In genomic region chr17:18183334-18184142, GRCh38 we compare ENCODE assay signal across 1 cellular context.
A peak's percentile ranks its signal among the peaks of the same experiment; 100 is the strongest.
TF ChIP-seq lines count a peak whose summit lies in the region.

Gene ALKBH5, plus strand, starts transcription at chr17:18183828. Its CDS starts 416 bp downstream, at chr17:18184244.

TF ChIP-seq in HepG2, 621 proteins besides CTCF, POLR2A, EP300 and RAD21 (continued from another document and continues in another):
- TF ChIP-seq, protein P1, sequence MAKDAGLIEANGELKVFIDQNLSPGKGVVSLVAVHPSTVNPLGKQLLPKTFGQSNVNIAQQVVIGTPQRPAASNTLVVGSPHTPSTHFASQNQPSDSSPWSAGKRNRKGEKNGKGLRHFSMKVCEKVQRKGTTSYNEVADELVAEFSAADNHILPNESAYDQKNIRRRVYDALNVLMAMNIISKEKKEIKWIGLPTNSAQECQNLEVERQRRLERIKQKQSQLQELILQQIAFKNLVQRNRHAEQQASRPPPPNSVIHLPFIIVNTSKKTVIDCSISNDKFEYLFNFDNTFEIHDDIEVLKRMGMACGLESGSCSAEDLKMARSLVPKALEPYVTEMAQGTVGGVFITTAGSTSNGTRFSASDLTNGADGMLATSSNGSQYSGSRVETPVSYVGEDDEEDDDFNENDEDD (CRISPR knock-in tag; IDR thresholded peaks at IDR 0.05; ENCODE audit: borderline replicate concordance): peak; percentile 76; the same call in 1 of the 2 replicates
- TF ChIP-seq CENPBD1 (CRISPR knock-in tag; IDR thresholded peaks at IDR 0.05; ENCODE audit: borderline replicate concordance, low read depth): no peak
- TF ChIP-seq, protein P2, sequence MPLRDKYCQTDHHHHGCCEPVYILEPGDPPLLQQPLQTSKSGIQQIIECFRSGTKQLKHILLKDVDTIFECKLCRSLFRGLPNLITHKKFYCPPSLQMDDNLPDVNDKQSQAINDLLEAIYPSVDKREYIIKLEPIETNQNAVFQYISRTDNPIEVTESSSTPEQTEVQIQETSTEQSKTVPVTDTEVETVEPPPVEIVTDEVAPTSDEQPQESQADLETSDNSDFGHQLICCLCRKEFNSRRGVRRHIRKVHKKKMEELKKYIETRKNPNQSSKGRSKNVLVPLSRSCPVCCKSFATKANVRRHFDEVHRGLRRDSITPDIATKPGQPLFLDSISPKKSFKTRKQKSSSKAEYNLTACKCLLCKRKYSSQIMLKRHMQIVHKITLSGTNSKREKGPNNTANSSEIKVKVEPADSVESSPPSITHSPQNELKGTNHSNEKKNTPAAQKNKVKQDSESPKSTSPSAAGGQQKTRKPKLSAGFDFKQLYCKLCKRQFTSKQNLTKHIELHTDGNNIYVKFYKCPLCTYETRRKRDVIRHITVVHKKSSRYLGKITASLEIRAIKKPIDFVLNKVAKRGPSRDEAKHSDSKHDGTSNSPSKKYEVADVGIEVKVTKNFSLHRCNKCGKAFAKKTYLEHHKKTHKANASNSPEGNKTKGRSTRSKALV (CRISPR knock-in tag; IDR thresholded peaks at IDR 0.05): peak; percentile 53; the same call in 1 of the 2 replicates
- no peak for TF ChIP-seq ZNF772 (CRISPR knock-in tag; IDR thresholded peaks at IDR 0.05)
- no peak for TF ChIP-seq FOSL1 (CRISPR knock-in tag; IDR thresholded peaks at IDR 0.05; ENCODE audit: borderline replicate concordance)
- TF ChIP-seq SKI (IDR thresholded peaks at IDR 0.05; ENCODE audit: partially characterized antibody): peak; percentile 17
- TF ChIP-seq DNMT1 (CRISPR knock-in tag; IDR thresholded peaks at IDR 0.05): peak; percentile 12; the same call in 1 of the 2 replicates
- no peak for TF ChIP-seq NONO (IDR thresholded peaks at IDR 0.05)
- TF ChIP-seq NONO (CRISPR knock-in tag; conservative IDR thresholded peaks at IDR 0.05): peak; percentile 38; the same call in 1 of the 2 replicates
- TF ChIP-seq, protein P3, sequence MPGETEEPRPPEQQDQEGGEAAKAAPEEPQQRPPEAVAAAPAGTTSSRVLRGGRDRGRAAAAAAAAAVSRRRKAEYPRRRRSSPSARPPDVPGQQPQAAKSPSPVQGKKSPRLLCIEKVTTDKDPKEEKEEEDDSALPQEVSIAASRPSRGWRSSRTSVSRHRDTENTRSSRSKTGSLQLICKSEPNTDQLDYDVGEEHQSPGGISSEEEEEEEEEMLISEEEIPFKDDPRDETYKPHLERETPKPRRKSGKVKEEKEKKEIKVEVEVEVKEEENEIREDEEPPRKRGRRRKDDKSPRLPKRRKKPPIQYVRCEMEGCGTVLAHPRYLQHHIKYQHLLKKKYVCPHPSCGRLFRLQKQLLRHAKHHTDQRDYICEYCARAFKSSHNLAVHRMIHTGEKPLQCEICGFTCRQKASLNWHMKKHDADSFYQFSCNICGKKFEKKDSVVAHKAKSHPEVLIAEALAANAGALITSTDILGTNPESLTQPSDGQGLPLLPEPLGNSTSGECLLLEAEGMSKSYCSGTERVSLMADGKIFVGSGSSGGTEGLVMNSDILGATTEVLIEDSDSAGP (CRISPR knock-in tag; IDR thresholded peaks at IDR 0.05; ENCODE audit: borderline replicate concordance): peak; percentile 96
- TF ChIP-seq ZNF629 (CRISPR knock-in tag; conservative IDR thresholded peaks at IDR 0.05): no peak
- no peak for TF ChIP-seq TCF7 (IDR thresholded peaks at IDR 0.05; ENCODE audit: low read depth)
- TF ChIP-seq AGO2 (optimal IDR thresholded peaks at IDR 0.05; ENCODE audit: low read depth, low read length): peak; percentile 52
- TF ChIP-seq ZNF235 (CRISPR knock-in tag; IDR thresholded peaks at IDR 0.05; ENCODE audit: borderline replicate concordance): peak; percentile 14; the same call in 1 of the 2 replicates
- TF ChIP-seq, protein P4, sequence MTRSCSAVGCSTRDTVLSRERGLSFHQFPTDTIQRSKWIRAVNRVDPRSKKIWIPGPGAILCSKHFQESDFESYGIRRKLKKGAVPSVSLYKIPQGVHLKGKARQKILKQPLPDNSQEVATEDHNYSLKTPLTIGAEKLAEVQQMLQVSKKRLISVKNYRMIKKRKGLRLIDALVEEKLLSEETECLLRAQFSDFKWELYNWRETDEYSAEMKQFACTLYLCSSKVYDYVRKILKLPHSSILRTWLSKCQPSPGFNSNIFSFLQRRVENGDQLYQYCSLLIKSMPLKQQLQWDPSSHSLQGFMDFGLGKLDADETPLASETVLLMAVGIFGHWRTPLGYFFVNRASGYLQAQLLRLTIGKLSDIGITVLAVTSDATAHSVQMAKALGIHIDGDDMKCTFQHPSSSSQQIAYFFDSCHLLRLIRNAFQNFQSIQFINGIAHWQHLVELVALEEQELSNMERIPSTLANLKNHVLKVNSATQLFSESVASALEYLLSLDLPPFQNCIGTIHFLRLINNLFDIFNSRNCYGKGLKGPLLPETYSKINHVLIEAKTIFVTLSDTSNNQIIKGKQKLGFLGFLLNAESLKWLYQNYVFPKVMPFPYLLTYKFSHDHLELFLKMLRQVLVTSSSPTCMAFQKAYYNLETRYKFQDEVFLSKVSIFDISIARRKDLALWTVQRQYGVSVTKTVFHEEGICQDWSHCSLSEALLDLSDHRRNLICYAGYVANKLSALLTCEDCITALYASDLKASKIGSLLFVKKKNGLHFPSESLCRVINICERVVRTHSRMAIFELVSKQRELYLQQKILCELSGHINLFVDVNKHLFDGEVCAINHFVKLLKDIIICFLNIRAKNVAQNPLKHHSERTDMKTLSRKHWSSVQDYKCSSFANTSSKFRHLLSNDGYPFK (CRISPR knock-in tag; IDR thresholded peaks at IDR 0.05; ENCODE audit: borderline replicate concordance): peak; percentile 47; the same call in 1 of the 2 replicates
- TF ChIP-seq MLLT10 (CRISPR knock-in tag; IDR thresholded peaks at IDR 0.05): no peak
- peak; percentile 44; the same call in 1 of the 2 replicates for TF ChIP-seq ARID2 (CRISPR knock-in tag; IDR thresholded peaks at IDR 0.05; ENCODE audit: borderline replicate concordance)
- TF ChIP-seq ZNF670 (CRISPR knock-in tag; IDR thresholded peaks at IDR 0.05; ENCODE audit: borderline replicate concordance): 0 out of 2 replicates have a peak, but pooled peaks have one; percentile 53
- 0 out of 2 replicates have a peak, but pooled peaks have one; percentile 58 for TF ChIP-seq ZMAT3 (CRISPR knock-in tag; conservative IDR thresholded peaks at IDR 0.05)
- no peak for TF ChIP-seq ZNF879 (CRISPR knock-in tag; IDR thresholded peaks at IDR 0.05)
- TF ChIP-seq, protein P5, sequence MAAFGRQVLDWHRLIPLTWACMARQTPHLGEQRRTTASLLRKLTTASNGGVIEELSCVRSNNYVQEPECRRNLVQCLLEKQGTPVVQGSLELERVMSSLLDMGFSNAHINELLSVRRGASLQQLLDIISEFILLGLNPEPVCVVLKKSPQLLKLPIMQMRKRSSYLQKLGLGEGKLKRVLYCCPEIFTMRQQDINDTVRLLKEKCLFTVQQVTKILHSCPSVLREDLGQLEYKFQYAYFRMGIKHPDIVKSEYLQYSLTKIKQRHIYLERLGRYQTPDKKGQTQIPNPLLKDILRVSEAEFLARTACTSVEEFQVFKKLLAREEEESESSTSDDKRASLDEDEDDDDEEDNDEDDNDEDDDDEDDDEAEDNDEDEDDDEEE (CRISPR knock-in tag; IDR thresholded peaks at IDR 0.05): peak; percentile 73
- peak; percentile 5; the same call in 1 of the 2 replicates for TF ChIP-seq ISL2 (CRISPR knock-in tag; IDR thresholded peaks at IDR 0.05)
- peak; percentile 70 for TF ChIP-seq POLR2G (IDR thresholded peaks at IDR 0.05; ENCODE audit: low read depth, low read length)
- TF ChIP-seq ZNF282 (IDR thresholded peaks at IDR 0.05; ENCODE audit: partially characterized antibody): no peak
- peak; percentile 50; the same call in 1 of the 2 replicates for TF ChIP-seq TGIF2 (CRISPR knock-in tag; IDR thresholded peaks at IDR 0.05)
- TF ChIP-seq PHF21A (CRISPR knock-in tag; IDR thresholded peaks at IDR 0.05): peak; percentile 50; the same call in 1 of the 2 replicates
- TF ChIP-seq GTF3A (CRISPR knock-in tag; conservative IDR thresholded peaks at IDR 0.05): no peak
- 0 out of 2 replicates have a peak, but pooled peaks have one; percentile 5 for TF ChIP-seq ZNF891 (CRISPR knock-in tag; IDR thresholded peaks at IDR 0.05)
- TF ChIP-seq ZNF138 (CRISPR knock-in tag; IDR thresholded peaks at IDR 0.05; ENCODE audit: low read depth): peak; percentile 84; the same call in 1 of the 2 replicates
- no peak for TF ChIP-seq SP5 (CRISPR knock-in tag; IDR thresholded peaks at IDR 0.05; ENCODE audit: borderline replicate concordance, low read depth)
- peak; percentile 98 for TF ChIP-seq ZNF335 (CRISPR knock-in tag; IDR thresholded peaks at IDR 0.05)
- TF ChIP-seq, protein P6, sequence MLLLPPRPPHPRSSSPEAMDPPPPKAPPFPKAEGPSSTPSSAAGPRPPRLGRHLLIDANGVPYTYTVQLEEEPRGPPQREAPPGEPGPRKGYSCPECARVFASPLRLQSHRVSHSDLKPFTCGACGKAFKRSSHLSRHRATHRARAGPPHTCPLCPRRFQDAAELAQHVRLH (CRISPR knock-in tag; IDR thresholded peaks at IDR 0.05; ENCODE audit: borderline replicate concordance, low read depth): 0 out of 2 replicates have a peak, but pooled peaks have one; percentile 68
- peak; percentile 61; the same call in 1 of the 2 replicates for TF ChIP-seq MXD1 (CRISPR knock-in tag; IDR thresholded peaks at IDR 0.05)
- 0 out of 2 replicates have a peak, but pooled peaks have one; percentile 33 for TF ChIP-seq ZBTB33 (CRISPR knock-in tag; IDR thresholded peaks at IDR 0.05)
- TF ChIP-seq SP2 (CRISPR knock-in tag; IDR thresholded peaks at IDR 0.05): peak; percentile 100
- no peak for TF ChIP-seq PRMT3 (CRISPR knock-in tag; IDR thresholded peaks at IDR 0.05; ENCODE audit: borderline replicate concordance, low read depth)
- no peak for TF ChIP-seq ZNF224 (CRISPR knock-in tag; IDR thresholded peaks at IDR 0.05)
- TF ChIP-seq MXD3 (CRISPR knock-in tag; IDR thresholded peaks at IDR 0.05): peak; percentile 28; the same call in 1 of the 2 replicates
- peak; percentile 97 for TF ChIP-seq MIXL1 (CRISPR knock-in tag; IDR thresholded peaks at IDR 0.05)
- TF ChIP-seq ZNF354B (CRISPR knock-in tag; IDR thresholded peaks at IDR 0.05): peak; percentile 78; the same call in 1 of the 2 replicates
- no peak; the same call in 1 of the 2 replicates for TF ChIP-seq SIX4 (CRISPR knock-in tag; IDR thresholded peaks at IDR 0.05)
- no peak for TF ChIP-seq ZNF460 (CRISPR knock-in tag; IDR thresholded peaks at IDR 0.05; ENCODE audit: borderline replicate concordance)
- peak; percentile 62; the same call in 1 of the 2 replicates for TF ChIP-seq DMAP1 (CRISPR knock-in tag; IDR thresholded peaks at IDR 0.05)
- TF ChIP-seq ZNF18 (CRISPR knock-in tag; IDR thresholded peaks at IDR 0.05; ENCODE audit: insufficient replicate concordance): no peak
- 0 out of 2 replicates have a peak, but pooled peaks have one; percentile 47 for TF ChIP-seq ZFP82 (CRISPR knock-in tag; IDR thresholded peaks at IDR 0.05; ENCODE audit: borderline replicate concordance)
- TF ChIP-seq, protein P7, sequence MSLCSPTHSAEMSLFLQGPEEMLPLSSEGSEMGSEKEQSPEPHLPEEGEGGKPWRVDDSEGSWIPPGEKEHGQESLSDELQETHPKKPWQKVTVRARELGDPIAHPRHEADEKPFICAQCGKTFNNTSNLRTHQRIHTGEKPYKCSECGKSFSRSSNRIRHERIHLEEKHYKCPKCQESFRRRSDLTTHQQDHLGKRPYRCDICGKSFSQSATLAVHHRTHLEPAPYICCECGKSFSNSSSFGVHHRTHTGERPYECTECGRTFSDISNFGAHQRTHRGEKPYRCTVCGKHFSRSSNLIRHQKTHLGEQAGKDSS (CRISPR knock-in tag; IDR thresholded peaks at IDR 0.05; ENCODE audit: borderline replicate concordance, low read depth): no peak
- no peak for TF ChIP-seq CENPX (CRISPR knock-in tag; IDR thresholded peaks at IDR 0.05)
- TF ChIP-seq DBP (CRISPR knock-in tag; IDR thresholded peaks at IDR 0.05; ENCODE audit: not compliant biosample characterization): peak; percentile 68
- TF ChIP-seq ZNF263 (CRISPR knock-in tag; IDR thresholded peaks at IDR 0.05): peak; percentile 46; the same call in 1 of the 2 replicates
- no peak for TF ChIP-seq CHCHD3 (CRISPR knock-in tag; IDR thresholded peaks at IDR 0.05)
- no peak; the same call in 1 of the 2 replicates for TF ChIP-seq NFATC3 (CRISPR knock-in tag; IDR thresholded peaks at IDR 0.05)
- TF ChIP-seq DPF2 (CRISPR knock-in tag; IDR thresholded peaks at IDR 0.05; ENCODE audit: borderline replicate concordance, low read depth): no peak
